1 cellular context compared by ENCODE assay signal in genomic region chr11:65315204-65315865, GRCh38.
TF ChIP-seq lines count a peak whose summit lies in the region.

No MANE protein-coding gene starts in this region.

TF ChIP-seq in IMR-90, 13 proteins besides CTCF, POLR2A, EP300 and RAD21:
- 0 out of 2 replicates have a peak, but pooled peaks have one; percentile 2 for TF ChIP-seq MXI1 (IDR thresholded peaks at IDR 0.05; ENCODE audit: borderline replicate concordance, low read depth, low read length)
- TF ChIP-seq FOS (IDR thresholded peaks at IDR 0.05; ENCODE audit: low read depth, low read length) = no peak
- peak; percentile 52; the same call in 1 of the 2 replicates for TF ChIP-seq MAZ (IDR thresholded peaks at IDR 0.05; ENCODE audit: borderline replicate concordance, low read depth, low read length)
- no peak for TF ChIP-seq NFE2L2 (IDR thresholded peaks at IDR 0.05; ENCODE audit: low read depth, low read length)
- peak; percentile 41 for TF ChIP-seq CHD1 (IDR thresholded peaks at IDR 0.05; ENCODE audit: low read depth, low read length)
- no peak for TF ChIP-seq ELK1 (IDR thresholded peaks at IDR 0.05; ENCODE audit: borderline replicate concordance, low read depth, low read length)
- peak; percentile 88 for TF ChIP-seq SMC3 (IDR thresholded peaks at IDR 0.05; ENCODE audit: low read depth, low read length)
